Comparison of ENCODE assay signal across 32 cellular contexts in genomic region chr7:3412871-3413270, GRCh38.
"Had no signal": no experiment of that assay in that cellular context is flagged by ENCODE, and none has a peak within 500 bp of the region (broad histone marks: within the 10 kb centered on the region; RNA-seq: fewer than 3 reads in every experiment).

No MANE protein-coding gene starts in this region.

- H3K4me2 ChIP-seq: hepatocyte, smooth muscle cell had no signal

- ATAC-seq: esophagus mucosa; gastrocnemius medialis; heart left ventricle; left lobe of liver; mucosa of descending colon; natural killer cell treated with Interleukin-12 subunit alpha and Interleukin-12 subunit beta and Interleukin-15 and Interleukin-18, amount 100 ng/mL, for 72 hours; pancreas; sciatic nerve had no signal

- H3K27ac ChIP-seq: epithelial cell of prostate, gastrocnemius medialis, heart left ventricle, hepatocyte, neutrophil, pancreas, prostate gland, right atrium auricular region, stomach, thyroid gland had no signal

- H3K36me3 Mint-ChIP-seq: mesothelial cell of epicardium; naive B cell; natural killer cell treated with Interleukin-12 subunit alpha and Interleukin-12 subunit beta and Interleukin-15 and Interleukin-18, amount 100 ng/mL, for 72 hours had no signal

- H3K9me3 Mint-ChIP-seq: dendritic cell treated with granulocyte-macrophage colony-stimulating factor and Interleukin-4, amounts not matched to agents 40 ng/mL and 50 ng/mL, for 4 days; endodermal cell; mesothelial cell of epicardium; naive B cell; natural killer cell treated with Interleukin-12 subunit alpha and Interleukin-12 subunit beta and Interleukin-15 and Interleukin-18, amount 100 ng/mL, for 72 hours; neural crest cell had no signal

- H3K4me3 ChIP-seq: gastrocnemius medialis, heart left ventricle, hepatocyte, lung, mucosa of descending colon, pancreas, prostate gland, right atrium auricular region, smooth muscle cell, stomach, thyroid gland had no signal

- H3K4me3 Mint-ChIP-seq: dendritic cell treated with granulocyte-macrophage colony-stimulating factor and Interleukin-4, amounts not matched to agents 40 ng/mL and 50 ng/mL, for 4 days; endodermal cell; mesothelial cell of epicardium; naive B cell; natural killer cell treated with Interleukin-12 subunit alpha and Interleukin-12 subunit beta and Interleukin-15 and Interleukin-18, amount 100 ng/mL, for 72 hours; neural crest cell had no signal

- H3K4me1 Mint-ChIP-seq: naive B cell had no signal

- H3K9me3 ChIP-seq: gastrocnemius medialis, heart left ventricle, mucosa of descending colon, neutrophil, pancreas, prostate gland, right atrium auricular region, stomach, thyroid gland had no signal

- DNase-seq: effector CD8-positive, alpha-beta T cell; endodermal cell; foreskin fibroblast; gastrocnemius medialis; heart left ventricle; kidney; mesenchymal stem cell; mucosa of descending colon; naive B cell; pancreas; stimulated activated CD4-positive, alpha-beta T cell treated with anti-CD3 and anti-CD28 coated beads, Interleukin-12 subunit alpha, Interleukin-12 subunit beta, amount 100 ng/mL, for 4 hours; stimulated activated CD4-positive, alpha-beta T cell treated with anti-CD3 and anti-CD28 coated beads, Interleukin-1b, Interleukin-23, amount 100 ng/mL, for 48 hours; stimulated activated CD4-positive, alpha-beta T cell treated with anti-CD3 and anti-CD28 coated beads, Interleukin-4, amount 100 ng/mL, for 1 hour; stimulated activated CD8-positive, alpha-beta memory T cell treated with anti-CD3 and anti-CD28 coated beads, Interleukin-4, amount 100 ng/mL, for 48 hours; stimulated activated naive CD4-positive, alpha-beta T cell treated with Interleukin-2 at 50 U/mL for 16 hours; stomach; thyroid gland; trophoblast cell had no signal

- H3K36me3 ChIP-seq: gastrocnemius medialis, heart left ventricle, neutrophil, pancreas, prostate gland, right atrium auricular region, stomach, thyroid gland had no signal

- H3K27ac Mint-ChIP-seq: dendritic cell treated with granulocyte-macrophage colony-stimulating factor and Interleukin-4, amounts not matched to agents 40 ng/mL and 50 ng/mL, for 4 days; endodermal cell; mesothelial cell of epicardium; naive B cell; natural killer cell treated with Interleukin-12 subunit alpha and Interleukin-12 subunit beta and Interleukin-15 and Interleukin-18, amount 100 ng/mL, for 72 hours had no signal

- H3K4me1 ChIP-seq: gastrocnemius medialis, pancreas, prostate gland, thyroid gland had no signal

- H3K27me3 ChIP-seq: gastrocnemius medialis, heart left ventricle, hepatocyte, neutrophil, pancreas, right atrium auricular region, stomach, thyroid gland had no signal

- H2AFZ ChIP-seq: hepatocyte had no signal
